18 cellular contexts compared by ENCODE assay signal in the genomic region with DNA sequence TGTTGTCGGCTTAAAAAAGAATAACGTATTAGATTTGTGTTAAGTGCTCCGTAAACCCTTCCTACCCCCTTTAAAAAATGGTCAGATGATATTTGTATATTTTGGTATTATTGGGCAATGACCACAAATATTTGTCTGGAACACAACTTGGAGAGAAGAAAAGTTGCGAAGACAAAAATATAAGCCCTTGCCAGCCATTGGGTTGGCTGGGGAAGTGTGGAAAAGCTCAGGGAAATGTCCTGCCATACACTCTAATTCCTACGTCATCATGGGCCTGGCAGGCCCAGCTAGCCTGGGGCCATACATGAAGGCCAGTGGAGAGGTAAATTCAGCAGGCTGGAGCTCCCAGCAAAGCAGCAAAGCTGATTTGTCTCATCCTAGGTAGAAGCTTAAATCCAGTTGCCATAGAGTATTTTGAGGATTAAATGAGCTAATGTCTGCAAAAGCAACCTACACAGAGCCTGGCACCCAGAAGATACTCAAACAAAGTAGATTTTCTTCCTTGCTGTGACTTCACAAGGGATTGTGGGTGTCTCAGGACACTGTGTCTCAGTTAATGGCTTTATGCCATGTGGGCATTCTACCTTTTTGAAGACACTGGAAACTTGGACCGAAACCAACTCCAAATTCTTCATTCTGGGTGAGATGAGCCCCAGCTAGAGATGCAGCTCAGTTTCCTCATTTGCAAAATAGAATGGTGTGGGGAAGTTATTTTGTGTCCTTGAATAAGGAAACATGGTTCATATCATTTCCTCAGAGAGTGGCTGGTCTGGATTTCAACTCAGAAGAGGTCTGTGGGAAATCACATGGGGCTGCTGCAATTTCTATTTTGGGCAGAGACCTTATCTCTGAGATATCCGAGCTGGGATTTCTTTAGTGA.
DNase-seq lines count a peak whose midpoint lies in the region; ATAC-seq and TF ChIP-seq lines count a peak whose summit lies in the region.
"Had no signal": no experiment of that assay in that cellular context is flagged by ENCODE, and none has a peak within 500 bp of the region (broad histone marks: within the 10 kb centered on the region; RNA-seq: fewer than 3 reads in every experiment).

No MANE protein-coding gene starts in this region.

- DNase-seq in IMR-90 = no peak
- DNase-seq in mammary epithelial cell = no peak
- peak; percentile 12 for DNase-seq in midbrain (lab: John Stamatoyannopoulos, UW)
- no peak for DNase-seq in natural killer cell
- DNase-seq in stimulated activated naive CD8-positive, alpha-beta T cell treated with anti-CD3 and anti-CD28 coated beads, Interleukin-15, amount 100 ng/mL, for 72 hours = no peak
- DNase-seq in GM13976 (ENCODE audit: low spot score) = no peak
- DNase-seq: activated CD4-positive, alpha-beta T cell treated with anti-CD3 and anti-CD28 coated beads, Interleukin-2, amount 10 ng/mL, durations not matched to agents 24 days and 14 days; activated T-cell treated with anti-CD3 and anti-CD28 coated beads, Interleukin-2, amount 50 U/mL, for 4 hours; Kasumi-1; NCI-H774; SIG-M5; stimulated activated naive CD4-positive, alpha-beta T cell treated with Interleukin-2 at 50 U/mL for 16 hours; T-helper 9 cell had no signal

- peak overlapping the region; percentile 81 for H2AK5ac ChIP-seq in IMR-90 (ENCODE audit: low read depth, low read length)

- H3K4me1 Mint-ChIP-seq in natural killer cell = no peaks in the 10 kb centered on the region
- H3K4me1 Mint-ChIP-seq in stimulated activated naive CD8-positive, alpha-beta T cell treated with anti-CD3 and anti-CD28 coated beads, Interleukin-15, amount 100 ng/mL, for 72 hours = no peaks in the 10 kb centered on the region
- H3K4me1 Mint-ChIP-seq: activated CD4-positive, alpha-beta T cell treated with anti-CD3 and anti-CD28 coated beads, Interleukin-2, amount 10 ng/mL, durations not matched to agents 24 days and 14 days had no signal

- H3K4me1 ChIP-seq in ACC112 (ENCODE audit: control insufficient read depth, insufficient read depth, low read length, unreplicated experiment) (peaks cover 39% of the 10 kb centered on the region), IMR-90 (ENCODE audit: control insufficient read depth, insufficient read depth, low read length) (peaks cover 26% of the 10 kb centered on the region), mammary epithelial cell (ENCODE audit: insufficient read depth, low read length) (peaks cover 30% of the 10 kb centered on the region)
- H3K4me1 ChIP-seq: neural progenitor cell had no signal

- no peak overlapping the region for H2AFZ ChIP-seq in ACC112 (ENCODE audit: low read length, unreplicated experiment)
- no peak overlapping the region for H2AFZ ChIP-seq in IMR-90 (replicated peaks; ENCODE audit: low read length, poor library complexity)
- H2AFZ ChIP-seq in mammary epithelial cell (ENCODE audit: low read depth, low read length) = peak overlapping the region; percentile 79
- H2AFZ ChIP-seq: neural progenitor cell had no signal

- no peaks in the 10 kb centered on the region for H3K79me2 ChIP-seq in ACC112 (ENCODE audit: control insufficient read depth, insufficient read depth, low read length, unreplicated experiment)
- H3K79me2 ChIP-seq in mammary epithelial cell (ENCODE audit: insufficient read depth, low read length) = no peaks in the 10 kb centered on the region

- no peaks in the 10 kb centered on the region for H3K36me3 Mint-ChIP-seq in natural killer cell

- no peaks in the 10 kb centered on the region for H3K9me3 Mint-ChIP-seq in natural killer cell
- H3K9me3 Mint-ChIP-seq in stimulated activated naive CD8-positive, alpha-beta T cell treated with anti-CD3 and anti-CD28 coated beads, Interleukin-15, amount 100 ng/mL, for 72 hours = peaks cover 7 to 20% of the 10 kb centered on the region in 2 donors

- no peak overlapping the region; the same call in 1 of the 2 replicates for H3K4me3 ChIP-seq in ACC112 (ENCODE audit: low read depth, low read length)
- H3K4me3 ChIP-seq in IMR-90 (ENCODE audit: insufficient read depth, low read depth, low read length) = no peak overlapping the region
- no peak overlapping the region for H3K4me3 ChIP-seq in mammary epithelial cell (replicated peaks in 1 of 3; ENCODE audit: insufficient read depth in 1 of 3, low read depth in 2 of 3, low read length in 3 of 3)
- H3K4me3 ChIP-seq: neural progenitor cell had no signal

- CTCF ChIA-PET in IMR-90 (lab: Yijun Ruan, JAX) (interaction anchor here (0.6 kb wide), 1 partner anchor 77 kb away, joined by 3 read pairs; no protein-coding TSS in a partner anchor), mammary epithelial cell (lab: Charles Lee; ENCODE audit: low non-redundant PET) (interaction anchor here (0.6 kb wide), 1 partner anchor 172 kb away, joined by 3 read pairs; no protein-coding TSS in a partner anchor)

- no peaks in the 10 kb centered on the region for H3K27me3 ChIP-seq in ACC112 (ENCODE audit: insufficient read depth, low read length)
- no peaks in the 10 kb centered on the region for H3K27me3 ChIP-seq in IMR-90 (ENCODE audit: control insufficient read depth, insufficient read depth, low read length)
- H3K27me3 ChIP-seq in mammary epithelial cell (ENCODE audit: insufficient read depth, low read length) = no peaks in the 10 kb centered on the region
- H3K27me3 ChIP-seq: neural progenitor cell had no signal

- H3K14ac ChIP-seq in IMR-90 (replicated peaks; ENCODE audit: low read depth, low read length) = peak overlapping the region; percentile 74; the same call in 1 of the 2 replicates

- H4K20me1 ChIP-seq in IMR-90 (ENCODE audit: insufficient read depth, low read length) = no peaks in the 10 kb centered on the region
- no peaks in the 10 kb centered on the region for H4K20me1 ChIP-seq in mammary epithelial cell (ENCODE audit: insufficient read depth, low read length)

- H3K27me3 Mint-ChIP-seq in natural killer cell (ENCODE audit: low read depth in 2 of 2) = no peaks in the 10 kb centered on the region
- H3K27me3 Mint-ChIP-seq in stimulated activated naive CD8-positive, alpha-beta T cell treated with anti-CD3 and anti-CD28 coated beads, Interleukin-15, amount 100 ng/mL, for 72 hours = no peaks in the 10 kb centered on the region
- H3K27me3 Mint-ChIP-seq: activated CD4-positive, alpha-beta T cell treated with anti-CD3 and anti-CD28 coated beads, Interleukin-2, amount 10 ng/mL, durations not matched to agents 24 days and 14 days had no signal

- H2BK120ac ChIP-seq in IMR-90 (ENCODE audit: low read depth, low read length) = peak overlapping the region; percentile 97

- peak overlapping the region; percentile 94 for H3K4ac ChIP-seq in IMR-90 (ENCODE audit: low read depth, low read length)

- H3K4me3 Mint-ChIP-seq in natural killer cell = no peak overlapping the region
- no peak overlapping the region for H3K4me3 Mint-ChIP-seq in stimulated activated naive CD8-positive, alpha-beta T cell treated with anti-CD3 and anti-CD28 coated beads, Interleukin-15, amount 100 ng/mL, for 72 hours
- H3K4me3 Mint-ChIP-seq: activated CD4-positive, alpha-beta T cell treated with anti-CD3 and anti-CD28 coated beads, Interleukin-2, amount 10 ng/mL, durations not matched to agents 24 days and 14 days; activated T-cell treated with anti-CD3 and anti-CD28 coated beads, Interleukin-2, amount 50 U/mL, for 4 hours; neural progenitor cell had no signal

- H3K4me2 ChIP-seq in IMR-90 (ENCODE audit: low read depth, low read length) = no peak overlapping the region
- no peak overlapping the region for H3K4me2 ChIP-seq in mammary epithelial cell (ENCODE audit: insufficient read depth, low read depth, low read length)
- H3K4me2 ChIP-seq: neural progenitor cell had no signal

- no TSS peak for BruUV-seq in IMR-90 (replicated peaks; lab: Mats Ljungman, UMichigan)
- no TSS peak for BruUV-seq in mammary epithelial cell (replicated peaks; lab: Mats Ljungman, UMichigan)

- intact Hi-C loops in IMR-90 (cut with micrococcal nuclease) (no loop called here), mammary epithelial cell (cut with micrococcal nuclease) (no loop called here), natural killer cell (cut with micrococcal nuclease) (no loop called here)

- no peak for TF ChIP-seq RAD21 in IMR-90 (IDR thresholded peaks at IDR 0.05; ENCODE audit: low read length)

- no peak for TF ChIP-seq POLR2A in IMR-90 (IDR thresholded peaks at IDR 0.05; ENCODE audit: low read depth, low read length)

- H3K27ac ChIP-seq in ACC112 (ENCODE audit: low read depth, low read length) (peak overlapping the region; percentile 98), IMR-90 (ENCODE audit: insufficient read depth, low read length) (0 out of 2 replicates have a peak overlapping the region, but pooled peaks have one; percentile 16), mammary epithelial cell (ENCODE audit: insufficient read depth, low read depth, low read length) (no peak overlapping the region)
- H3K27ac ChIP-seq: HL-60, neural progenitor cell had no signal

- POLR2A ChIA-PET in IMR-90 (lab: Charles Lee; ENCODE audit: unreplicated experiment) = no interaction called here

- H3K9ac ChIP-seq in IMR-90 (ENCODE audit: low read depth, low read length) (no peak overlapping the region), mammary epithelial cell (ENCODE audit: insufficient read depth, low read length) (no peak overlapping the region)
- H3K9ac ChIP-seq: neural progenitor cell had no signal

- H2BK15ac ChIP-seq in IMR-90 (ENCODE audit: low read depth, low read length) = peak overlapping the region; percentile 97

- 100% methylated on average over 1 of the region's 7 CpGs; no CpG with 5 or more reads in 1 of the 2 experiments for WGBS in IMR-90 (ENCODE audit: extremely low coverage in 2 of 2, insufficient read length in 1 of 2), 2 experiments
- 95% methylated on average over 6 of the region's 7 CpGs for WGBS in mammary epithelial cell (ENCODE audit: low coverage, missing lambda C conversion rate)

- dilution Hi-C loops in IMR-90 (cut with HindIII; ENCODE audit: low sequenced_read_pairs, unreplicated experiment) = no loop called here
- dilution Hi-C loops in mammary epithelial cell (cut with HindIII; ENCODE audit: low sequenced_read_pairs) = no loop called here

- peak overlapping the region; percentile 38 to 89; a peak in 3 of 4 replicates for H4K8ac ChIP-seq in IMR-90 (ENCODE audit: low read depth in 2 of 2, low read length in 2 of 2)

- peak overlapping the region; percentile 91; the same call in 1 of the 2 replicates for H3K18ac ChIP-seq in IMR-90 (ENCODE audit: low read depth, low read length)

- peak overlapping the region; percentile 76; the same call in 1 of the 2 replicates for H4K5ac ChIP-seq in IMR-90 (ENCODE audit: low read depth, low read length)

- peak overlapping the region; percentile 94 for H2BK5ac ChIP-seq in IMR-90 (ENCODE audit: low read depth, low read length, poor library complexity, severe bottlenecking)

- no peak overlapping the region for H3K56ac ChIP-seq in IMR-90 (ENCODE audit: extremely low read depth, insufficient read depth, low read length)

- peak overlapping the region; percentile 51; the same call in 1 of the 2 replicates for H3K23ac ChIP-seq in IMR-90 (ENCODE audit: low read depth, low read length)

- no peak for TF ChIP-seq CTCF in IMR-90 (conservative IDR thresholded peaks at IDR 0.05; ENCODE audit: low read depth, low read length)
- TF ChIP-seq CTCF in mammary epithelial cell (conservative IDR thresholded peaks at IDR 0.05 in 1 of 2, IDR thresholded peaks at IDR 0.05 in 1 of 2; ENCODE audit: extremely low read depth in 1 of 2, insufficient read depth in 1 of 2, low read depth in 1 of 2, low read length in 2 of 2) = no peak
- no peak for TF ChIP-seq CTCF in natural killer cell (IDR thresholded peaks at IDR 0.05)
- no peak for TF ChIP-seq CTCF in GM13976 (IDR thresholded peaks at IDR 0.05; ENCODE audit: borderline replicate concordance, control extremely low read depth, extremely low read depth, insufficient read depth, missing control alignments)

- H3K79me1 ChIP-seq in IMR-90 (ENCODE audit: low read depth in 1 of 2, low read length in 2 of 2) = 0 out of 4 replicates have a peak, but pooled peaks cover 0 to 8% of the 10 kb centered on the region in 2 experiments

- in situ Hi-C loops in IMR-90 (cut with MboI; ENCODE audit: low sequenced_read_pairs) (no loop called here), mammary epithelial cell (cut with MboI; ENCODE audit: low sequenced_read_pairs in 2 of 2) (loop anchor here in 1 of 2 donors (10.0 kb wide), 1 partner anchor 160 kb away; no protein-coding TSS in a partner anchor), GM13976 (cut with MboI; ENCODE audit: low sequenced_read_pairs, unreplicated experiment) (no loop called here)

- H3K36me3 ChIP-seq in ACC112 (ENCODE audit: insufficient read depth, low read length) = 0 out of 2 replicates have a peak, but pooled peaks cover 4% of the 10 kb centered on the region
- H3K36me3 ChIP-seq in IMR-90 (ENCODE audit: control insufficient read depth, insufficient read depth, low read length) = peaks cover 3% of the 10 kb centered on the region; the same call in 1 of the 2 replicates
- H3K36me3 ChIP-seq in mammary epithelial cell (ENCODE audit: insufficient read depth, low read length) = no peaks in the 10 kb centered on the region
- H3K36me3 ChIP-seq: neural progenitor cell had no signal

- H3K9me3 ChIP-seq in IMR-90 (ENCODE audit: control insufficient read depth, insufficient read depth, low read length) (peaks cover 6% of the 10 kb centered on the region), mammary epithelial cell (replicated peaks; ENCODE audit: insufficient read depth, low read length) (peaks cover 20% of the 10 kb centered on the region)

- H4K91ac ChIP-seq in IMR-90 (ENCODE audit: insufficient read depth, low read depth, low read length) = peak overlapping the region; percentile 74

- no peak overlapping the region for H2AK9ac ChIP-seq in IMR-90 (replicated peaks; ENCODE audit: low read depth, low read length, poor library complexity)

- H3K27ac Mint-ChIP-seq in natural killer cell = no peak overlapping the region
- no peak overlapping the region for H3K27ac Mint-ChIP-seq in stimulated activated naive CD8-positive, alpha-beta T cell treated with anti-CD3 and anti-CD28 coated beads, Interleukin-15, amount 100 ng/mL, for 72 hours
- H3K27ac Mint-ChIP-seq: activated CD4-positive, alpha-beta T cell treated with anti-CD3 and anti-CD28 coated beads, Interleukin-2, amount 10 ng/mL, durations not matched to agents 24 days and 14 days; neural progenitor cell had no signal

- ATAC-seq in IMR-90 (ENCODE audit: low read depth) = no peak
- ATAC-seq in natural killer cell = no peak
- no peak for ATAC-seq in stimulated activated naive CD8-positive, alpha-beta T cell treated with anti-CD3 and anti-CD28 coated beads, Interleukin-15, amount 100 ng/mL, for 72 hours
- no peak for ATAC-seq in HG02763 (IDR thresholded peaks at IDR 0.05; ENCODE audit: unreplicated experiment)
- ATAC-seq: activated T-cell treated with anti-CD3 and anti-CD28 coated beads, Interleukin-2, amount 50 U/mL, for 4 hours; HCT116 had no signal

- peak overlapping the region; percentile 94 for H2BK20ac ChIP-seq in IMR-90 (ENCODE audit: low read depth, low read length)

- peaks cover 14% of the 10 kb centered on the region for H3K9me1 ChIP-seq in IMR-90 (ENCODE audit: insufficient read depth, low read length)
